In genomic region chr3:38138347-38139190, GRCh38 we compare ENCODE assay signal across 1 cellular context.
A peak's percentile ranks its signal among the peaks of the same experiment; 100 is the strongest.
TF ChIP-seq lines count a peak whose summit lies in the region.

Gene MYD88 (plus strand): TSS chr3:38138661. CDS start chr3:38138701, 40 bp downstream.

TF ChIP-seq in GM12878, 131 proteins besides CTCF, POLR2A, EP300 and RAD21 (continued from another document):
- TF ChIP-seq MAX (IDR thresholded peaks at IDR 0.05; ENCODE audit: low read depth, low read length) (no peak), RBBP5 (conservative IDR thresholded peaks at IDR 0.05) (no peak), SREBF1 (IDR thresholded peaks at IDR 0.05; ENCODE audit: low read length) (no peak), RELA (IDR thresholded peaks at IDR 0.05; ENCODE audit: borderline replicate concordance, partially characterized antibody) (peak; percentile 65), TAF1 (IDR thresholded peaks at IDR 0.05; ENCODE audit: borderline replicate concordance, low read depth, low read length) (peak; percentile 44; the same call in 1 of the 2 replicates), USF1 (IDR thresholded peaks at IDR 0.05; ENCODE audit: borderline replicate concordance, extremely low read length, insufficient read depth, low read depth, low read length) (no peak), GATAD2B (conservative IDR thresholded peaks at IDR 0.05; ENCODE audit: low read depth) (peak; percentile 83)
